2 cellular contexts compared by ENCODE assay signal in genomic region chr6:37492236-37493046, GRCh38.
TF ChIP-seq lines count a peak whose summit lies in the region.

No MANE protein-coding gene starts in this region.

TF ChIP-seq in GM23338, 12 proteins besides CTCF, POLR2A, EP300 and RAD21 (continued from another document):
- TF ChIP-seq ETS1 (IDR thresholded peaks at IDR 0.05) (no peak), ZNF462 (CRISPR knock-in tag; IDR thresholded peaks at IDR 0.05) (no peak), STAT1 (IDR thresholded peaks at IDR 0.05; ENCODE audit: unreplicated experiment) (no peak), EZH2 (IDR thresholded peaks at IDR 0.05; ENCODE audit: low read depth, unreplicated experiment) (no peak), ZNF114 (CRISPR knock-in tag; IDR thresholded peaks at IDR 0.05) (no peak), POLR2AphosphoS5 (IDR thresholded peaks at IDR 0.05; ENCODE audit: low read depth) (no peak), NANOG (IDR thresholded peaks at IDR 0.05; ENCODE audit: borderline replicate concordance) (no peak), JUNB (IDR thresholded peaks at IDR 0.05; ENCODE audit: unreplicated experiment) (no peak)

TF ChIP-seq in WTC11, 78 proteins besides CTCF, POLR2A, EP300 and RAD21 (continued from another document):
- TF ChIP-seq, protein P1, sequence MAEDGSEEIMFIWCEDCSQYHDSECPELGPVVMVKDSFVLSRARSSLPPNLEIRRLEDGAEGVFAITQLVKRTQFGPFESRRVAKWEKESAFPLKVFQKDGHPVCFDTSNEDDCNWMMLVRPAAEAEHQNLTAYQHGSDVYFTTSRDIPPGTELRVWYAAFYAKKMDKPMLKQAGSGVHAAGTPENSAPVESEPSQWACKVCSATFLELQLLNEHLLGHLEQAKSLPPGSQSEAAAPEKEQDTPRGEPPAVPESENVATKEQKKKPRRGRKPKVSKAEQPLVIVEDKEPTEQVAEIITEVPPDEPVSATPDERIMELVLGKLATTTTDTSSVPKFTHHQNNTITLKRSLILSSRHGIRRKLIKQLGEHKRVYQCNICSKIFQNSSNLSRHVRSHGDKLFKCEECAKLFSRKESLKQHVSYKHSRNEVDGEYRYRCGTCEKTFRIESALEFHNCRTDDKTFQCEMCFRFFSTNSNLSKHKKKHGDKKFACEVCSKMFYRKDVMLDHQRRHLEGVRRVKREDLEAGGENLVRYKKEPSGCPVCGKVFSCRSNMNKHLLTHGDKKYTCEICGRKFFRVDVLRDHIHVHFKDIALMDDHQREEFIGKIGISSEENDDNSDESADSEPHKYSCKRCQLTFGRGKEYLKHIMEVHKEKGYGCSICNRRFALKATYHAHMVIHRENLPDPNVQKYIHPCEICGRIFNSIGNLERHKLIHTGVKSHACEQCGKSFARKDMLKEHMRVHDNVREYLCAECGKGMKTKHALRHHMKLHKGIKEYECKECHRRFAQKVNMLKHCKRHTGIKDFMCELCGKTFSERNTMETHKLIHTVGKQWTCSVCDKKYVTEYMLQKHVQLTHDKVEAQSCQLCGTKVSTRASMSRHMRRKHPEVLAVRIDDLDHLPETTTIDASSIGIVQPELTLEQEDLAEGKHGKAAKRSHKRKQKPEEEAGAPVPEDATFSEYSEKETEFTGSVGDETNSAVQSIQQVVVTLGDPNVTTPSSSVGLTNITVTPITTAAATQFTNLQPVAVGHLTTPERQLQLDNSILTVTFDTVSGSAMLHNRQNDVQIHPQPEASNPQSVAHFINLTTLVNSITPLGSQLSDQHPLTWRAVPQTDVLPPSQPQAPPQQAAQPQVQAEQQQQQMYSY (CRISPR knock-in tag; IDR thresholded peaks at IDR 0.05), result no peak
- TF ChIP-seq, protein P2, sequence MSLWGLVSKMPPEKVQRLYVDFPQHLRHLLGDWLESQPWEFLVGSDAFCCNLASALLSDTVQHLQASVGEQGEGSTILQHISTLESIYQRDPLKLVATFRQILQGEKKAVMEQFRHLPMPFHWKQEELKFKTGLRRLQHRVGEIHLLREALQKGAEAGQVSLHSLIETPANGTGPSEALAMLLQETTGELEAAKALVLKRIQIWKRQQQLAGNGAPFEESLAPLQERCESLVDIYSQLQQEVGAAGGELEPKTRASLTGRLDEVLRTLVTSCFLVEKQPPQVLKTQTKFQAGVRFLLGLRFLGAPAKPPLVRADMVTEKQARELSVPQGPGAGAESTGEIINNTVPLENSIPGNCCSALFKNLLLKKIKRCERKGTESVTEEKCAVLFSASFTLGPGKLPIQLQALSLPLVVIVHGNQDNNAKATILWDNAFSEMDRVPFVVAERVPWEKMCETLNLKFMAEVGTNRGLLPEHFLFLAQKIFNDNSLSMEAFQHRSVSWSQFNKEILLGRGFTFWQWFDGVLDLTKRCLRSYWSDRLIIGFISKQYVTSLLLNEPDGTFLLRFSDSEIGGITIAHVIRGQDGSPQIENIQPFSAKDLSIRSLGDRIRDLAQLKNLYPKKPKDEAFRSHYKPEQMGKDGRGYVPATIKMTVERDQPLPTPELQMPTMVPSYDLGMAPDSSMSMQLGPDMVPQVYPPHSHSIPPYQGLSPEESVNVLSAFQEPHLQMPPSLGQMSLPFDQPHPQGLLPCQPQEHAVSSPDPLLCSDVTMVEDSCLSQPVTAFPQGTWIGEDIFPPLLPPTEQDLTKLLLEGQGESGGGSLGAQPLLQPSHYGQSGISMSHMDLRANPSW (CRISPR knock-in tag; conservative IDR thresholded peaks at IDR 0.05; ENCODE audit: low read depth), result no peak
- TF ChIP-seq ETV6 (CRISPR knock-in tag; IDR thresholded peaks at IDR 0.05) (no peak), ELF4 (CRISPR knock-in tag; IDR thresholded peaks at IDR 0.05; ENCODE audit: low read depth) (no peak), ZNF512 (CRISPR knock-in tag; IDR thresholded peaks at IDR 0.05; ENCODE audit: borderline replicate concordance) (no peak), ZNF219 (CRISPR knock-in tag; IDR thresholded peaks at IDR 0.05; ENCODE audit: borderline replicate concordance) (no peak)
- TF ChIP-seq, protein P3, sequence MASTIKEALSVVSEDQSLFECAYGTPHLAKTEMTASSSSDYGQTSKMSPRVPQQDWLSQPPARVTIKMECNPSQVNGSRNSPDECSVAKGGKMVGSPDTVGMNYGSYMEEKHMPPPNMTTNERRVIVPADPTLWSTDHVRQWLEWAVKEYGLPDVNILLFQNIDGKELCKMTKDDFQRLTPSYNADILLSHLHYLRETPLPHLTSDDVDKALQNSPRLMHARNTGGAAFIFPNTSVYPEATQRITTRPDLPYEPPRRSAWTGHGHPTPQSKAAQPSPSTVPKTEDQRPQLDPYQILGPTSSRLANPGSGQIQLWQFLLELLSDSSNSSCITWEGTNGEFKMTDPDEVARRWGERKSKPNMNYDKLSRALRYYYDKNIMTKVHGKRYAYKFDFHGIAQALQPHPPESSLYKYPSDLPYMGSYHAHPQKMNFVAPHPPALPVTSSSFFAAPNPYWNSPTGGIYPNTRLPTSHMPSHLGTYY (CRISPR knock-in tag; IDR thresholded peaks at IDR 0.05), result no peak
- TF ChIP-seq, protein P4, sequence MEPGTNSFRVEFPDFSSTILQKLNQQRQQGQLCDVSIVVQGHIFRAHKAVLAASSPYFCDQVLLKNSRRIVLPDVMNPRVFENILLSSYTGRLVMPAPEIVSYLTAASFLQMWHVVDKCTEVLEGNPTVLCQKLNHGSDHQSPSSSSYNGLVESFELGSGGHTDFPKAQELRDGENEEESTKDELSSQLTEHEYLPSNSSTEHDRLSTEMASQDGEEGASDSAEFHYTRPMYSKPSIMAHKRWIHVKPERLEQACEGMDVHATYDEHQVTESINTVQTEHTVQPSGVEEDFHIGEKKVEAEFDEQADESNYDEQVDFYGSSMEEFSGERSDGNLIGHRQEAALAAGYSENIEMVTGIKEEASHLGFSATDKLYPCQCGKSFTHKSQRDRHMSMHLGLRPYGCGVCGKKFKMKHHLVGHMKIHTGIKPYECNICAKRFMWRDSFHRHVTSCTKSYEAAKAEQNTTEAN (CRISPR knock-in tag; IDR thresholded peaks at IDR 0.05), result no peak
TF ChIP-seq in WTC11: peak in this region for 0.
